In the genomic region with DNA sequence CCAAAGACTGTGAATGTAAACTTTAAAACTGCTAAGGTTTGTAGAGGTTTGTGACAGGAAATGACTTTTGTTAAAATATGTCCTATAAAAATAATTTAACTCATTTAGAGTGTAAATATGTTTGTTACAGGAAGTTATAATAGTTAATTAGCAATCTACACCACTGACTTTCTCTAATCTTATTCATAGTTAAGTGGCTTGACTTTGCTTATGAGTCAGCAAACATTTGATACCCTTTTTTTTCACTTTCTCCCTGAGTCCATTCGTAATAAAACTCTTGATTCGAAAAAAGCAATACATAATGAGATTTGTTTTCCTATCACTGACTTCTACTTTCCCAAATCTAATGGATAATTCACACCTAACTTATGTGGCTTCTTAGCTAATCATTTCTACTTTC, we compare ENCODE assay signal across 20 cellular contexts.
"Had no signal": no experiment of that assay in that cellular context is flagged by ENCODE, and none has a peak within 500 bp of the region (broad histone marks: within the 10 kb centered on the region; RNA-seq: fewer than 3 reads in every experiment).

No MANE protein-coding gene starts in this region.

- DNase-seq: activated CD4-positive, alpha-beta memory T cell treated with anti-CD3 and anti-CD28 coated beads, Interleukin-2, amount 10 ng/mL, durations not matched to agents 7 days and 5 days; activated CD4-positive, alpha-beta T cell treated with anti-CD3 and anti-CD28 coated beads for 48 hours; activated CD4-positive, CD25-positive, alpha-beta regulatory T cell; activated CD8-positive, alpha-beta memory T cell treated with anti-CD3 and anti-CD28 coated beads, Interleukin-2, amount 10 ng/mL, durations not matched to agents 7 days and 5 days; activated naive CD8-positive, alpha-beta T cell treated with anti-CD3 and anti-CD28 coated beads for 36 hours; amniotic stem cell; central memory CD4-positive, alpha-beta T cell; colonic mucosa; endodermal cell; gastrocnemius medialis; head of caudate nucleus; kidney; left ventricle myocardium superior; naive thymus-derived CD4-positive, alpha-beta T cell; right cardiac atrium; stimulated activated naive CD8-positive, alpha-beta T cell treated with anti-CD3 and anti-CD28 coated beads, Interleukin-15, Interleukin-2, amounts not matched to agents 100 U/mL and 50 U/mL, for 24 hours; substantia nigra; tibial artery had no signal

- H3K4me3 ChIP-seq: colonic mucosa, gastrocnemius medialis, neural progenitor cell, skin epidermis, tibial artery had no signal
